17 cellular contexts compared by ENCODE assay signal in the genomic region with DNA sequence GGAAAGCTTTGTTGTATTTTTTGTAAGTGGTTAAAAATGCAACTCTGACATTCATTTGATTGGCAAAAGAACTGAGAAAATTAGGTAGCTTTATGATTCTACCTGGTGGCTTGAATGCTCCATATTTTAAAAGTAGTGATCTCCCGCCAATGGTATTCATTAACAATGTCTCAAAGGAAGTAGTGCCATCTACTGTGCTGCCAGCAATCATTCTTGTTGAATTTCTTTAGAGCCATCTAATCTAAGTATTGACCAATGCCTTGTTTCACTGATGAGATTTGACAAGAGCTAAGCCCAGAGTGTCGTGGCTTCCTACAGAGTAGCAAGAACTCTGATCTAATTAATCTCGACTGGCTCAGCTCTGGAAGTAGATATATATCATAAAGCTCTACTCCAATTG.
DNase-seq lines count a peak whose midpoint lies in the region; TF ChIP-seq lines count a peak whose summit lies in the region.
"Had no signal": no experiment of that assay in that cellular context is flagged by ENCODE, and none has a peak within 500 bp of the region (broad histone marks: within the 10 kb centered on the region; RNA-seq: fewer than 3 reads in every experiment).

No MANE protein-coding gene starts in this region.

- peak; percentile 3 for DNase-seq in GM12865 (ENCODE audit: low read depth)
- DNase-seq in RPMI8226 = peak; percentile 4
- DNase-seq in medulla oblongata (ENCODE audit: extremely low spot score) = peak; percentile 28
- DNase-seq in epidermal melanocyte (ENCODE audit: insufficient read length, low spot score) = no peak
- no peak for DNase-seq in NCI-H2081 (lab: John Stamatoyannopoulos, UW)
- DNase-seq in HuH-7 (ENCODE audit: low spot score) = no peak
- DNase-seq: C1 segment of cervical spinal cord; DND-41; GM23248; NCI-H1105; NCI-H1694 treated with DMSO at 0.1 percent for 48 hours; NCI-H2171; NCI-H526; NK-92 treated with Interleukin-12 subunit alpha and Interleukin-12 subunit beta, amount 100 ng/mL, for 24 hours; SIG-M5; T-helper 17 cell had no signal

- H3K4me3 ChIP-seq in GM12865 (ENCODE audit: low read depth, low read length) = no peak overlapping the region
- H3K4me3 ChIP-seq: GM23248 had no signal

- no peak overlapping the region for H3K27ac ChIP-seq in C4-2B
- H3K27ac ChIP-seq: GM23248 had no signal

- peak; percentile 2; the same call in 1 of the 2 replicates for TF ChIP-seq CTCF in C4-2B (conservative IDR thresholded peaks at IDR 0.05)
- TF ChIP-seq CTCF in GM12865 (IDR thresholded peaks at IDR 0.05; ENCODE audit: insufficient read depth, low read depth, low read length, missing control alignments) = no peak

Comparison
In these comparisons a context has a peak if more than half of its experiments do, and no peak if none do; other contexts are left out.
1. DNase-seq: peak in GM12865 (single experiment), RPMI8226 (single experiment) and medulla oblongata (single experiment); none in epidermal melanocyte (single experiment), NCI-H2081 (0 of 2) and HuH-7 (single experiment).